In genomic region chr17:58974354-58974753, GRCh38 we compare ENCODE assay signal across 1 cellular context.
TF ChIP-seq lines count a peak whose summit lies in the region.

No MANE protein-coding gene starts in this region.

TF ChIP-seq in GM12878, 131 proteins besides CTCF, POLR2A, EP300 and RAD21 (continued from another document):
- TF ChIP-seq IKZF1 (conservative IDR thresholded peaks at IDR 0.05) = peak; percentile 36; the same call in 1 of the 2 replicates
- TF ChIP-seq HDGF (IDR thresholded peaks at IDR 0.05) = no peak
- TF ChIP-seq DPF2 (IDR thresholded peaks at IDR 0.05) = 0 out of 2 replicates have a peak, but pooled peaks have one; percentile 30
- TF ChIP-seq MTA2 (IDR thresholded peaks at IDR 0.05; ENCODE audit: low read depth) = peak; percentile 41
- 0 out of 4 replicates have a peak, but pooled peaks of 1 of the 2 experiments have one; percentile 32 for TF ChIP-seq IKZF2 (IDR thresholded peaks at IDR 0.05)
TF ChIP-seq in GM12878: peak in this region for 7.
